Comparison of ENCODE assay signal across 15 cellular contexts in the genomic region with DNA sequence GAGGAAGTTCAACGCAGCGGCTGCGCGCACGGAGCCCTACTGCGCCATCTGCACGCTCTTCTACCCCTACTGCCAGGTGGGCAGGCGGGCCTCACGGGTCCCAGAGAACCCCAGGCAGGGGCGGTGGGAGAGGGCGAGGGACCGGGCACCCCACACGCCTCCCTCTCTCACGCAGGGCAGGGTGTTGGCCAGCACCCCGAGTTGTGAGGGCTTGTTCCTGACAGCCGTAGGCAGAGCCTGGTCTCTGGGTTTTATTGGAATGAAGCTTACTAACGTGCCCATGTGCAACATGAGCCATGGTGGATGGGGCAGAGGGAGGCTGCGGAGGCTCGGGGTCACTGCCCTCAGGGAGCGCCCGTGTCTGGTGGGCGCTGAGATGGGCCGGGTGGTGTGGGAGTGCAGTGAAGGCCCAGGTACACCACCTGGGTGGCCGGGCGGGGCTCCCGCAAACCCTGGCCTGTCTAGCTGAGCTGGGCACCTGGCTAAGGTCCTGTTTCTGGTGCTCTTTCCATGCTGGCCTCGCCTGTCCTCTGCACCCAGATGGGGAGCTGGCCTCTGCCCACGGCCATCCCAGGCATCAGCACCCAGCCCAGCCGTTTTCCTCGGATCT.
"Had no signal": no experiment of that assay in that cellular context is flagged by ENCODE, and none has a peak within 500 bp of the region (broad histone marks: within the 10 kb centered on the region; RNA-seq: fewer than 3 reads in every experiment).

No MANE protein-coding gene starts in this region.

- H3K27me3 ChIP-seq: ovary, sigmoid colon, spleen, tibial artery had no signal

- H3K9me3 ChIP-seq: ovary, sigmoid colon, spleen, tibial artery had no signal

- H3K36me3 ChIP-seq: ovary had no signal

- ATAC-seq: activated naive CD8-positive, alpha-beta T cell treated with anti-CD3 and anti-CD28 coated beads, Interleukin-2, amount 50 U/mL, for 24 hours; left lobe of liver; WTC11 had no signal

- H3K9me3 Mint-ChIP-seq: activated naive CD4-positive, alpha-beta T cell treated with anti-CD3 and anti-CD28 coated beads for 36 hours; WTC11 had no signal

- H3K4me3 Mint-ChIP-seq: activated CD4-positive, alpha-beta memory T cell treated with anti-CD3 and anti-CD28 coated beads for 36 hours; activated naive CD4-positive, alpha-beta T cell treated with anti-CD3 and anti-CD28 coated beads for 36 hours; activated naive CD8-positive, alpha-beta T cell treated with anti-CD3 and anti-CD28 coated beads, Interleukin-2, amount 50 U/mL, for 24 hours; WTC11 had no signal

- H3K27ac Mint-ChIP-seq: activated CD4-positive, alpha-beta memory T cell treated with anti-CD3 and anti-CD28 coated beads for 36 hours; activated naive CD4-positive, alpha-beta T cell treated with anti-CD3 and anti-CD28 coated beads for 36 hours; activated naive CD8-positive, alpha-beta T cell treated with anti-CD3 and anti-CD28 coated beads, Interleukin-2, amount 50 U/mL, for 24 hours had no signal

- H3K4me3 ChIP-seq: coronary artery, ovary, sigmoid colon, spleen, tibial artery had no signal

- H3K27ac ChIP-seq: coronary artery, ovary, sigmoid colon, tibial artery had no signal

- DNase-seq: activated CD4-positive, alpha-beta memory T cell treated with anti-CD3 and anti-CD28 coated beads for 36 hours; activated CD4-positive, alpha-beta T cell treated with anti-CD3 and anti-CD28 coated beads for 4 hours; activated naive CD4-positive, alpha-beta T cell treated with anti-CD3 and anti-CD28 coated beads for 36 hours; activated naive CD8-positive, alpha-beta T cell treated with anti-CD3 and anti-CD28 coated beads, Interleukin-2, amount 50 U/mL, for 24 hours; aorta; erythroblast; ovary; sigmoid colon; spleen; stimulated activated CD4-positive, alpha-beta T cell treated with anti-CD3 and anti-CD28 coated beads, Interleukin-4, amount 100 ng/mL, for 4 hours; stimulated activated naive CD4-positive, alpha-beta T cell treated with Interleukin-2 at 50 U/mL for 16 hours; tibial artery had no signal
